Comparison of ENCODE assay signal across 8 cellular contexts in the genomic region with DNA sequence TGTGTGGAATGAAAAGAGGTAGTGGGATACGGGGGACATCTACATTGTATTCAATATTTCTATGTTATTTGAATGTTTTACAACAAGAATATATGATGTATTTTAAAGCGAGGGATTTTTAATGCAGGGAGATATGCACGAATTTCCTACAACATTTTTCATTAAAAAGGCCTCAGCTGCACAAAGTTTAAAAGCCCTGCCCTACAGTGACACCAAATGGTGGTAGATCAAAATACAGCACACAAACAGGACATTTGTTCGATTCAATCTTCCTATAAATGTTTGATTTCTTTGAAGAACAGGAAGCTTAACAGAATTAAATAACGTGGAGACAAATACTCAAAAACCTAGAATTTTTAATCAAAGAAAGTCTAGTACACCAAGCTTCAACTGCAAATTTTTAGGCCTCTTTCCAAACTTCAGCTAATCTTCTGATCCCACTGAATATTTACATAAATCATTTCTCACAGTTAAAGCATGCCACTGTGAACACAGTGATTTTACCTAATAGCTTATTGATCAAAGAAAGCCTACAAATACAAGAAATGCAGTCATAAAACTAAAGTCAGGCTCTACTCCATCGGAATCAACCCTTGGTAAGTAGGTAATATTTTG.
DNase-seq lines count a peak whose midpoint lies in the region; ATAC-seq and TF ChIP-seq lines count a peak whose summit lies in the region.

No MANE protein-coding gene starts in this region.

- H3K9ac ChIP-seq in KMS-11 (no peak overlapping the region), adipocyte (ENCODE audit: low read length) (peak overlapping the region; percentile 3)

- H3K9me3 ChIP-seq in adipocyte (ENCODE audit: control insufficient read depth, low read length) = no peaks in the 10 kb centered on the region

- H3K4me2 ChIP-seq in KMS-11 = no peak overlapping the region

- H3K9me3 Mint-ChIP-seq in activated naive CD8-positive, alpha-beta T cell treated with anti-CD3 and anti-CD28 coated beads for 36 hours = no peaks in the 10 kb centered on the region

- ATAC-seq in GM19467 (IDR thresholded peaks at IDR 0.05; ENCODE audit: unreplicated experiment) (no peak), GM19397 (IDR thresholded peaks at IDR 0.05; ENCODE audit: unreplicated experiment) (no peak)

- H2AFZ ChIP-seq in KMS-11 (ENCODE audit: low read depth) = no peak overlapping the region

- H3K36me3 Mint-ChIP-seq in activated naive CD8-positive, alpha-beta T cell treated with anti-CD3 and anti-CD28 coated beads for 36 hours = peaks cover 2% of the 10 kb centered on the region

- peak; percentile 40; the same call in 1 of the 2 replicates for TF ChIP-seq CTCF in KMS-11 (conservative IDR thresholded peaks at IDR 0.05; ENCODE audit: low read depth, low read length)

- no peaks in the 10 kb centered on the region for H4K20me1 ChIP-seq in KMS-11 (ENCODE audit: insufficient read depth)

- H3K79me2 ChIP-seq in KMS-11 (ENCODE audit: insufficient read depth, low read depth) = no peaks in the 10 kb centered on the region

- H3K36me3 ChIP-seq in KMS-11 (ENCODE audit: insufficient read depth) (no peaks in the 10 kb centered on the region), adipocyte (ENCODE audit: control insufficient read depth, insufficient read depth, low read length, severe bottlenecking) (no peaks in the 10 kb centered on the region)

- no peaks in the 10 kb centered on the region for H3K27me3 ChIP-seq in KMS-11 (ENCODE audit: insufficient read depth, low read depth)
- no peaks in the 10 kb centered on the region for H3K27me3 ChIP-seq in adipocyte (replicated peaks; ENCODE audit: control insufficient read depth, insufficient read depth, low read length)

- no peak overlapping the region for H3K4me3 ChIP-seq in KMS-11 (IDR thresholded peaks at IDR 0.05; ENCODE audit: insufficient read depth, low read depth, low read length)
- H3K4me3 ChIP-seq in adipocyte (ENCODE audit: low read length) = no peak overlapping the region

- peaks cover 2% of the 10 kb centered on the region for H3K4me1 Mint-ChIP-seq in activated naive CD8-positive, alpha-beta T cell treated with anti-CD3 and anti-CD28 coated beads for 36 hours

- H3K4me3 Mint-ChIP-seq in activated naive CD8-positive, alpha-beta T cell treated with anti-CD3 and anti-CD28 coated beads for 36 hours = no peak overlapping the region

- DNase-seq in EH (ENCODE audit: low read depth) = peak; percentile 55
- peak; percentile 71 for DNase-seq in adipocyte (ENCODE audit: low read depth)
- DNase-seq in left kidney (ENCODE audit: low read depth, low spot score) = peak; percentile 44
- DNase-seq in activated naive CD8-positive, alpha-beta T cell treated with anti-CD3 and anti-CD28 coated beads for 36 hours = no peak
- no peak for DNase-seq in 8988T

- H3K27me3 Mint-ChIP-seq in activated naive CD8-positive, alpha-beta T cell treated with anti-CD3 and anti-CD28 coated beads for 36 hours = peaks cover 7% of the 10 kb centered on the region

- no peak overlapping the region for H3K27ac ChIP-seq in KMS-11

- H3K27ac Mint-ChIP-seq in activated naive CD8-positive, alpha-beta T cell treated with anti-CD3 and anti-CD28 coated beads for 36 hours = no peak overlapping the region

- H3K4me1 ChIP-seq in KMS-11 (ENCODE audit: low read depth, poor library complexity, severe bottlenecking) (no peaks in the 10 kb centered on the region), adipocyte (ENCODE audit: control insufficient read depth, insufficient read depth, low read length) (no peaks in the 10 kb centered on the region)

Comparison
In these comparisons a context has a peak if more than half of its experiments do, and no peak if none do; other contexts are left out.
1. DNase-seq: peak in EH (single experiment), adipocyte (single experiment) and left kidney (single experiment); none in activated naive CD8-positive, alpha-beta T cell treated with anti-CD3 and anti-CD28 coated beads for 36 hours (single experiment) and 8988T (single experiment).